1 cellular context compared by ENCODE assay signal in genomic region chr1:235073331-235073967, GRCh38.
TF ChIP-seq lines count a peak whose summit lies in the region.

No MANE protein-coding gene starts in this region.

TF ChIP-seq in H1, 55 proteins besides CTCF, POLR2A, EP300 and RAD21:
- TF ChIP-seq SP4 (IDR thresholded peaks at IDR 0.05; ENCODE audit: low read length) (no peak), SAP30 (IDR thresholded peaks at IDR 0.05; ENCODE audit: insufficient read depth, insufficient replicate concordance, low read length) (no peak), POU5F1 (IDR thresholded peaks at IDR 0.05; ENCODE audit: low read depth, low read length) (no peak), NRF1 (IDR thresholded peaks at IDR 0.05; ENCODE audit: low read depth, low read length) (no peak), CBX8 (IDR thresholded peaks at IDR 0.05; ENCODE audit: borderline replicate concordance, low read depth, low read length) (no peak), ATF2 (IDR thresholded peaks at IDR 0.05; ENCODE audit: low read length) (no peak), ATF3 (IDR thresholded peaks at IDR 0.05; ENCODE audit: insufficient read depth, low read depth, low read length) (no peak), MAFK (IDR thresholded peaks at IDR 0.05; ENCODE audit: low read depth, low read length) (no peak), KDM4A (IDR thresholded peaks at IDR 0.05; ENCODE audit: low read depth, low read length, severe bottlenecking) (no peak), JUND (IDR thresholded peaks at IDR 0.05; ENCODE audit: low read length) (no peak)
